ENCODE assay signal across 11 cellular contexts in genomic region chr2:29108225-29108624, GRCh38. TPM values are rescaled to one million over a fixed set of nuclear protein-coding genes. Genes with fewer than 3 reads are reported as not detected.
DNase-seq lines count a peak whose midpoint lies in the region; ATAC-seq, FAIRE-seq and TF ChIP-seq lines count a peak whose summit lies in the region.
"Had no signal": no experiment of that assay in that cellular context is flagged by ENCODE, and none has a peak within 500 bp of the region (broad histone marks: within the 10 kb centered on the region; RNA-seq: fewer than 3 reads in every experiment).

No MANE protein-coding gene starts in this region.

- no peak overlapping the region for H3K27ac ChIP-seq in K562 (ENCODE audit: extremely low read depth, low read depth, low read length)
- no peak overlapping the region for H3K27ac ChIP-seq in ovary

- FAIRE-seq in K562 (lab: Jason Lieb, UNC): no peak

- TF ChIP-seq EP300 in K562 (IDR thresholded peaks at IDR 0.05; ENCODE audit: low read length) (peak; percentile 16; the same call in 1 of the 2 replicates), ovary (IDR thresholded peaks at IDR 0.05) (no peak)

- H3K36me3 ChIP-seq in K562 (ENCODE audit: control insufficient read depth, insufficient read depth, low read length) (no peaks in the 10 kb centered on the region), ovary (no peaks in the 10 kb centered on the region)

- TF ChIP-seq RAD21 in K562 (CRISPR knock-in tag; conservative IDR thresholded peaks at IDR 0.05 in 1 of 2, IDR thresholded peaks at IDR 0.05 in 1 of 2): no peak

- H3K4me1 Mint-ChIP-seq in T-helper 17 cell: peaks cover 4% of the 10 kb centered on the region

- H2AFZ ChIP-seq in K562 (ENCODE audit: low read depth, low read length): no peak overlapping the region

- H3K9me3 ChIP-seq in K562 (replicated peaks; ENCODE audit: control insufficient read depth, insufficient read depth, low read depth, low read length) (no peaks in the 10 kb centered on the region), T-helper 17 cell (ENCODE audit: control insufficient read depth, low read length, poor library complexity, severe bottlenecking) (no peaks in the 10 kb centered on the region), ovary (no peaks in the 10 kb centered on the region)

- DNase-seq in ACHN (peak; percentile 94), HuH-7 (ENCODE audit: low spot score) (peak; percentile 40), K562 (ENCODE audit: extremely low read depth in 1 of 4, low spot score in 3 of 4) (peak in 1 of 4 experiments; percentile 18), kidney glomerular epithelial cell (lab: John Stamatoyannopoulos, UW) (peak; percentile 71), T-helper 17 cell (no peak), ovary (no peak), germinal center (ENCODE audit: low spot score) (no peak)
- DNase-seq: activated T-cell treated with anti-CD3 and anti-CD28 coated beads, Interleukin-2, amount 50 U/mL, for 1 hour; CD4-positive, CD25-positive, alpha-beta regulatory T cell; effector CD4-positive, alpha-beta T cell had no signal

- no peak overlapping the region for H3K4me3 ChIP-seq in K562
- no peak overlapping the region for H3K4me3 ChIP-seq in ovary

- intact Hi-C loops in K562 (cut with micrococcal nuclease) (no loop called here), ovary (cut with DNase I) (no loop called here)

- no peak for TF ChIP-seq POLR2A in K562 (conservative IDR thresholded peaks at IDR 0.05)
- TF ChIP-seq POLR2A in ovary (IDR thresholded peaks at IDR 0.05): no peak

- CTCF ChIA-PET in K562 (lab: Yijun Ruan, JAX; ENCODE audit: low intra/inter-chr PET ratio): no interaction called here

- no TSS peak for BruUV-seq in K562 (replicated peaks; lab: Mats Ljungman, UMichigan)

- H3K27ac Mint-ChIP-seq in T-helper 17 cell: no peak overlapping the region
- H3K27ac Mint-ChIP-seq: CD4-positive, CD25-positive, alpha-beta regulatory T cell had no signal

- H3K4me1 ChIP-seq in K562 (replicated peaks in 1 of 2; ENCODE audit: control insufficient read depth in 2 of 2, insufficient read depth in 2 of 2, low read length in 2 of 2) (no peaks in the 10 kb centered on the region), ovary (ENCODE audit: insufficient read depth) (no peaks in the 10 kb centered on the region)

- TF ChIP-seq CTCF in K562 (IDR thresholded peaks at IDR 0.05 in 2 of 3, conservative IDR thresholded peaks at IDR 0.05 in 1 of 3; ENCODE audit: insufficient read depth in 2 of 3, low read depth in 1 of 3, low read length in 3 of 3) (no peak), ovary (IDR thresholded peaks at IDR 0.05) (no peak)

- WGBS in K562 (ENCODE audit: insufficient coverage, low coverage, missing lambda C conversion rate): 0% methylated on average over 8 of the region's 8 CpGs
- 87 to 93% (median 90%) methylated on average over 8 of the region's 8 CpGs for WGBS in ovary, 3 donors

- H4K20me1 ChIP-seq in K562 (replicated peaks; ENCODE audit: control insufficient read depth, insufficient read depth, low read length): no peaks in the 10 kb centered on the region

- H3K36me3 Mint-ChIP-seq in T-helper 17 cell (ENCODE audit: low read depth): peaks cover 2% of the 10 kb centered on the region

- no peak overlapping the region for H3K4me3 Mint-ChIP-seq in T-helper 17 cell
- H3K4me3 Mint-ChIP-seq: CD4-positive, CD25-positive, alpha-beta regulatory T cell had no signal

- POLR2A ChIA-PET in K562 (lab: Yijun Ruan, JAX): interaction anchor here (1.1 kb wide), 1 partner anchor 13 kb away, joined by 3 read pairs; no protein-coding TSS in a partner anchor

- H3K9ac ChIP-seq in K562 (ENCODE audit: insufficient read depth in 1 of 2, low read depth in 2 of 2, low read length in 2 of 2): no peak overlapping the region

- in situ Hi-C loops in ACHN (cut with HindIII; ENCODE audit: low pct_ligation_motif_present, low pct_unique_long_range_greater_than_20kb, low sequenced_read_pairs) (no loop called here), K562 (cut with MboI) (no loop called here)

- H3K79me2 ChIP-seq in K562 (ENCODE audit: control insufficient read depth, insufficient read depth, low read length): no peaks in the 10 kb centered on the region

- ATAC-seq in K562 (peak; percentile 71), T-helper 17 cell (no peak), GM18870 (IDR thresholded peaks at IDR 0.05; ENCODE audit: unreplicated experiment) (no peak)

- H3K9me1 ChIP-seq in K562 (ENCODE audit: control insufficient read depth, insufficient read depth, low read length): peaks cover 2% of the 10 kb centered on the region

- H3K27me3 Mint-ChIP-seq in T-helper 17 cell: no peaks in the 10 kb centered on the region

- peaks cover 2 to 9% of the 10 kb centered on the region in 2 experiments for H3K27me3 ChIP-seq in K562 (ENCODE audit: control insufficient read depth in 2 of 2, insufficient read depth in 2 of 2, low read length in 2 of 2)
- H3K27me3 ChIP-seq in ovary: no peaks in the 10 kb centered on the region

- no peak overlapping the region for H3K4me2 ChIP-seq in K562 (ENCODE audit: insufficient read depth, low read length)

TF ChIP-seq in K562, 482 proteins besides CTCF, POLR2A, EP300 and RAD21 (continues in another document):
- TF ChIP-seq ELF1 (tag; IDR thresholded peaks at IDR 0.05) (no peak), CHD2 (IDR thresholded peaks at IDR 0.05; ENCODE audit: low read depth, low read length) (no peak), JUND (IDR thresholded peaks at IDR 0.05; ENCODE audit: borderline replicate concordance, low read depth, low read length) (peak; percentile 67; the same call in 1 of the 2 replicates), JUND (tag; IDR thresholded peaks at IDR 0.05; ENCODE audit: borderline replicate concordance, low read depth, low read length) (no peak; the same call in 2 of the 3 replicates), SPI1 (IDR thresholded peaks at IDR 0.05; ENCODE audit: borderline replicate concordance, low read depth, low read length) (no peak), NFXL1 (CRISPR knock-in tag; IDR thresholded peaks at IDR 0.05) (no peak), RAD51 (IDR thresholded peaks at IDR 0.05; ENCODE audit: borderline replicate concordance, low read depth) (no peak), RFX1 (IDR thresholded peaks at IDR 0.05) (no peak), ZNF696 (CRISPR knock-in tag; conservative IDR thresholded peaks at IDR 0.05) (no peak), RBM14 (IDR thresholded peaks at IDR 0.05; ENCODE audit: borderline replicate concordance, insufficient read depth, low read depth, low read length) (no peak), ZNF561 (CRISPR knock-in tag; conservative IDR thresholded peaks at IDR 0.05) (no peak), E2F3 (CRISPR knock-in tag; IDR thresholded peaks at IDR 0.05) (no peak), NCOA6 (IDR thresholded peaks at IDR 0.05) (no peak), WHSC1 (IDR thresholded peaks at IDR 0.05; ENCODE audit: low read length) (no peak), CTBP1 (IDR thresholded peaks at IDR 0.05; ENCODE audit: borderline replicate concordance) (peak; percentile 27; the same call in 1 of the 2 replicates)

RNA-seq across cellular contexts. Expression of gene CLIP4, which starts 7.0 kb away (rescaled TPM):
- 0.18 TPM in 1 of 2 replicates, not detected in the other for total RNA-seq in K562 (2011; cell fraction: chromatin; rRNA removed; ENCODE audit: low replicate concordance)
- 0.13 TPM in 1 of 2 replicates, not detected in the other for total RNA-seq in K562 (2011; cell fraction: nucleolus; rRNA removed)
- 0.95 TPM in 1 of 2 replicates, not detected in the other for total RNA-seq in K562 (2011; cell fraction: nucleoplasm; rRNA removed)
- total RNA-seq in K562 (2014; rRNA removed) (not detected in 2 replicates), K562 (2014; rRNA removed; fragmentation: Illumina TruSeq; extraction: Trizol) (not detected in 2 replicates), K562 (2015; rRNA removed; fragmentation: Illumina TruSeq; extraction: Trizol) (not detected in 2 replicates), K562 (2021) (0.18 and 0.38 TPM in 2 replicates), T-helper 17 cell (10 to 100 TPM; 36.8 to 41.6 TPM), ovary (10 to 100 TPM; 40.2 to 64.7 (median 54.4) TPM)
- polyA plus RNA-seq in K562 (2011; rRNA removed) (0.03 and 0.06 TPM in 2 replicates), K562 (2014; fragmentation: Illumina TruSeq; extraction: Trizol) (0.03 TPM in 1 of 2 replicates, not detected in the other), K562 (2014; fragmentation: Nextera tagmentation; extraction: Ambion mirVana) (not detected), K562 (2014; rRNA removed) (0.13 and 0.20 TPM in 2 replicates), ovary (10 to 100 TPM; 20.7 to 24.2 TPM)
- 0.03 TPM in 1 of 2 replicates, not detected in the other for polyA plus RNA-seq in K562 (2011; cell fraction: cytosol; rRNA removed)
- 0.10 TPM in 1 of 2 replicates, not detected in the other for polyA plus RNA-seq in K562 (2011; cell fraction: nucleus; rRNA removed)
- 0.04 TPM in 1 of 2 replicates, not detected in the other for polyA plus RNA-seq in K562 (2012)
- not detected in 2 replicates for polyA minus RNA-seq in K562 (2011; rRNA and poly(A)+ RNA removed)
- not detected in 2 replicates for polyA minus RNA-seq in K562 (2011; cell fraction: cytosol; rRNA and poly(A)+ RNA removed)
- 0.11 TPM in 1 of 2 replicates, not detected in the other for polyA minus RNA-seq in K562 (2011; cell fraction: nucleus; rRNA and poly(A)+ RNA removed)

RNA-seq across cellular contexts. Expression of gene PCARE, which starts 33.9 kb away (rescaled TPM):
- total RNA-seq in K562 (2011; cell fraction: chromatin; rRNA removed; ENCODE audit: low replicate concordance): not detected in 2 replicates
- not detected in 2 replicates for total RNA-seq in K562 (2011; cell fraction: nucleolus; rRNA removed)
- total RNA-seq in K562 (2011; cell fraction: nucleoplasm; rRNA removed): not detected in 2 replicates
- total RNA-seq in K562 (2014; rRNA removed) (not detected in 2 replicates), K562 (2014; rRNA removed; fragmentation: Illumina TruSeq; extraction: Trizol) (not detected in 2 replicates), K562 (2015; rRNA removed; fragmentation: Illumina TruSeq; extraction: Trizol) (not detected in 2 replicates), K562 (2021) (not detected in 2 replicates), T-helper 17 cell (not detected), ovary (under 1 TPM; 0.08 to 0.27 (median 0.15) TPM)
- polyA plus RNA-seq in K562 (2011; rRNA removed) (not detected in 2 replicates), K562 (2014; fragmentation: Illumina TruSeq; extraction: Trizol) (not detected in 2 replicates), K562 (2014; fragmentation: Nextera tagmentation; extraction: Ambion mirVana) (not detected), K562 (2014; rRNA removed) (not detected in 2 replicates), ovary (under 1 TPM; 0.30 to 0.50 TPM)
- not detected in 2 replicates for polyA plus RNA-seq in K562 (2011; cell fraction: cytosol; rRNA removed)
- polyA plus RNA-seq in K562 (2011; cell fraction: nucleus; rRNA removed): not detected in 2 replicates
- not detected in 2 replicates for polyA plus RNA-seq in K562 (2012)
- not detected in 2 replicates for polyA minus RNA-seq in K562 (2011; rRNA and poly(A)+ RNA removed)
- not detected in 2 replicates for polyA minus RNA-seq in K562 (2011; cell fraction: cytosol; rRNA and poly(A)+ RNA removed)
- not detected in 2 replicates for polyA minus RNA-seq in K562 (2011; cell fraction: nucleus; rRNA and poly(A)+ RNA removed)
- total RNA-seq: CD4-positive, CD25-positive, alpha-beta regulatory T cell had no signal
- polyA plus RNA-seq: CD4-positive, CD25-positive, alpha-beta regulatory T cell had no signal

Comparison
In these comparisons a context has a peak if more than half of its experiments do, and no peak if none do; other contexts are left out.
1. DNase-seq: peak in ACHN (single experiment), HuH-7 (single experiment) and kidney glomerular epithelial cell (single experiment); none in T-helper 17 cell (0 of 3), ovary (0 of 5) and germinal center (single experiment).
2. RNA of gene CLIP4, which starts 7.0 kb away (total RNA-seq): 40.2 to 64.7 TPM in ovary and 36.8 to 41.6 TPM in T-helper 17 cell; 0.13 to 0.95 TPM in K562; every median in the first group is over 10 times any median in the second.